ENCODE assay signal across 17 cellular contexts in genomic region chr10:88450201-88450600, GRCh38.
DNase-seq lines count a peak whose midpoint lies in the region; ATAC-seq, FAIRE-seq and TF ChIP-seq lines count a peak whose summit lies in the region.
"Had no signal": no experiment of that assay in that cellular context is flagged by ENCODE, and none has a peak within 500 bp of the region (broad histone marks: within the 10 kb centered on the region; RNA-seq: fewer than 3 reads in every experiment).

No MANE protein-coding gene starts in this region.

- H3K4me1 Mint-ChIP-seq in nephron = peaks cover 8% of the 10 kb centered on the region
- no peaks in the 10 kb centered on the region for H3K4me1 Mint-ChIP-seq in activated T-cell treated with anti-CD3 and anti-CD28 coated beads, Interleukin-2, amount 50 U/mL, for 72 hours (ENCODE audit: low read depth)

- H3K4me1 ChIP-seq in adipocyte (ENCODE audit: control insufficient read depth, insufficient read depth, low read length) = peaks cover 8% of the 10 kb centered on the region
- H3K4me1 ChIP-seq: BE2C, Caco-2, HAP-1 had no signal

- no peaks in the 10 kb centered on the region for H3K36me3 Mint-ChIP-seq in nephron (ENCODE audit: low read depth)
- H3K36me3 Mint-ChIP-seq in activated T-cell treated with anti-CD3 and anti-CD28 coated beads, Interleukin-2, amount 50 U/mL, for 72 hours (ENCODE audit: insufficient read depth in 2 of 2) = peaks cover 0 to 5% of the 10 kb centered on the region in 2 donors

- no peaks in the 10 kb centered on the region for H3K27me3 Mint-ChIP-seq in nephron (ENCODE audit: low read depth)
- H3K27me3 Mint-ChIP-seq in activated T-cell treated with anti-CD3 and anti-CD28 coated beads, Interleukin-2, amount 50 U/mL, for 72 hours (ENCODE audit: low read depth) = no peaks in the 10 kb centered on the region
- H3K27me3 Mint-ChIP-seq: CD4-positive, alpha-beta T cell had no signal

- TF ChIP-seq POLR2A in H54 (IDR thresholded peaks at IDR 0.05; ENCODE audit: low read depth, low read length) = no peak

- no peak overlapping the region for H3K4me3 Mint-ChIP-seq in nephron
- no peak overlapping the region for H3K4me3 Mint-ChIP-seq in activated T-cell treated with anti-CD3 and anti-CD28 coated beads, Interleukin-2, amount 50 U/mL, for 72 hours
- H3K4me3 Mint-ChIP-seq: CD4-positive, alpha-beta T cell had no signal

- H3K27ac Mint-ChIP-seq in nephron = peak overlapping the region in 2 of 3 experiments; percentile 49 to 57
- H3K27ac Mint-ChIP-seq in activated T-cell treated with anti-CD3 and anti-CD28 coated beads, Interleukin-2, amount 50 U/mL, for 72 hours = no peak overlapping the region
- H3K27ac Mint-ChIP-seq: CD4-positive, alpha-beta T cell had no signal

- no peak for TF ChIP-seq CTCF in nephron (IDR thresholded peaks at IDR 0.05; ENCODE audit: unreplicated experiment in 3 of 3)

- H3K4me3 ChIP-seq in adipocyte (ENCODE audit: low read length) = no peak overlapping the region
- H3K4me3 ChIP-seq: HAP-1 had no signal

- no peaks in the 10 kb centered on the region for H3K9me3 ChIP-seq in adipocyte (ENCODE audit: control insufficient read depth, low read length)
- H3K9me3 ChIP-seq: BE2C, Caco-2, HAP-1 had no signal

- H3K27me3 ChIP-seq in adipocyte (replicated peaks; ENCODE audit: control insufficient read depth, insufficient read depth, low read length) = no peaks in the 10 kb centered on the region
- H3K27me3 ChIP-seq: BE2C had no signal

- peak overlapping the region; percentile 1 for H3K9ac ChIP-seq in adipocyte (ENCODE audit: low read length)

- DNase-seq in H54 (ENCODE audit: insufficient read length, low spot score) (no peak), adipocyte (ENCODE audit: low read depth) (no peak), kidney tubule cell (ENCODE audit: low spot score) (no peak), NCI-H510A (lab: John Stamatoyannopoulos, UW) (no peak)
- no peak for DNase-seq in activated T-cell treated with anti-CD3 and anti-CD28 coated beads, Interleukin-2, amount 50 U/mL, for 72 hours
- no peak for DNase-seq in stimulated activated CD4-positive, alpha-beta T cell treated with anti-CD3 and anti-CD28 coated beads, Interleukin-2, amount 100 ng/mL, for 24 hours
- DNase-seq: ACHN; BE2C; C1 segment of cervical spinal cord; Caco-2; CD4-positive, alpha-beta T cell; GDM1 had no signal

- H3K9me3 Mint-ChIP-seq in nephron = peaks cover 8% of the 10 kb centered on the region
- H3K9me3 Mint-ChIP-seq in activated T-cell treated with anti-CD3 and anti-CD28 coated beads, Interleukin-2, amount 50 U/mL, for 72 hours = peaks cover 0 to 2% of the 10 kb centered on the region in 2 donors

- no peaks in the 10 kb centered on the region for H3K36me3 ChIP-seq in adipocyte (ENCODE audit: control insufficient read depth, insufficient read depth, low read length, severe bottlenecking)
- H3K36me3 ChIP-seq: BE2C, HAP-1 had no signal

- peak; percentile 68 for FAIRE-seq in H54 (lab: Jason Lieb, UNC)
- FAIRE-seq: A204.1, D721Med, H1 had no signal

- no peak for ATAC-seq in activated T-cell treated with anti-CD3 and anti-CD28 coated beads, Interleukin-2, amount 50 U/mL, for 72 hours (replicated peaks in 1 of 2)
